Comparison of ENCODE assay signal across 26 cellular contexts in the genomic region with DNA sequence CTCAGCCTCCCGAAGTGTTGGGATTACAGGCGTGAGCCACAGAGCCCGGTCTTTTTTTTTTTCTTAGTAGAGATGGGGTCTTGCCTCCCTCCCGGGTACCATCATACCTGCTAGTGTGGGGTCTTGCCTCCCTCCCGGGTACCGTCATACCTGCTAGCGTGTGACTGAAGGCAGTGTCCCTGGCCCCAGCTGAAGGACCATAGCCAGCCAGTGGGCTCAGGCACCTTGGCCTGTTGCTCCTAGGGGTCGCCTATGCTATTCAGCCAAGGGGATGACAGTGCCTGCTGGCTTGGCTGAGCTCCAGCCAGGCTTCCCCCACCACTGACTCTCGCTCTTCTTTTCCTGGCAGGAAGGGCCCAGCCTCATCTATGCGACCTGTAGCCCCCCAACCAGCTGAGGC.
"Had no signal": no experiment of that assay in that cellular context is flagged by ENCODE, and none has a peak within 500 bp of the region (broad histone marks: within the 10 kb centered on the region; RNA-seq: fewer than 3 reads in every experiment).

No MANE protein-coding gene starts in this region.

- H3K27ac ChIP-seq: hepatocyte, left ventricle myocardium inferior, neural progenitor cell, ovary, right atrium auricular region, right lobe of liver, skin epidermis, stomach, testis, thyroid gland, transverse colon, upper lobe of right lung had no signal

- H2AFZ ChIP-seq: hepatocyte, neural progenitor cell had no signal

- H3K9ac ChIP-seq: neural progenitor cell had no signal

- H3K4me1 Mint-ChIP-seq: nephron progenitor cell, neural progenitor cell had no signal

- H3K36me3 Mint-ChIP-seq: naive B cell, natural killer cell had no signal

- H3K9me3 ChIP-seq: left ventricle myocardium inferior, ovary, right atrium auricular region, right lobe of liver, stomach, testis, thyroid gland, transverse colon, upper lobe of right lung had no signal

- H3K4me3 Mint-ChIP-seq: mesothelial cell of epicardium; naive B cell; natural killer cell; nephron progenitor cell; neural progenitor cell; stimulated activated naive B cell treated with anti-CD40 and anti-IgM and Interleukin-4, amounts not matched to agents 10 μg/mL and 1 μg/mL and 100 μg/mL, for 72 hours had no signal

- H3K9me3 Mint-ChIP-seq: mesothelial cell of epicardium; naive B cell; natural killer cell; nephron progenitor cell; stimulated activated naive B cell treated with anti-CD40 and anti-IgM and Interleukin-4, amounts not matched to agents 10 μg/mL and 1 μg/mL and 100 μg/mL, for 72 hours had no signal

- DNase-seq: left ventricle myocardium inferior; mesendoderm; naive B cell; natural killer cell; nephron progenitor cell; ovary; right lobe of liver; stimulated activated CD4-positive, alpha-beta T cell treated with anti-CD3 and anti-CD28 coated beads, Interleukin-12 subunit alpha, Interleukin-12 subunit beta, amount 100 ng/mL, for 4 hours; stimulated activated CD4-positive, alpha-beta T cell treated with anti-CD3 and anti-CD28 coated beads, Interleukin-15, amount 100 ng/mL, for 24 hours; stimulated activated CD4-positive, alpha-beta T cell treated with anti-CD3 and anti-CD28 coated beads, Interleukin-2, amount 100 ng/mL, for 24 hours; stimulated activated CD4-positive, alpha-beta T cell treated with anti-CD3 and anti-CD28 coated beads, Interleukin-4, amount 100 ng/mL, for 1 hour; stimulated activated naive B cell treated with anti-CD40 and anti-IgM and Interleukin-4, amounts not matched to agents 10 μg/mL and 1 μg/mL and 100 μg/mL, for 72 hours; stimulated activated naive CD8-positive, alpha-beta T cell treated with anti-CD3 and anti-CD28 coated beads, Interleukin-15, Interleukin-2, amounts not matched to agents 100 U/mL and 50 U/mL, for 24 hours; stomach; testis; thyroid gland; transverse colon; upper lobe of right lung had no signal

- H3K4me3 ChIP-seq: hepatocyte, left ventricle myocardium inferior, lung, neural progenitor cell, ovary, right atrium auricular region, right lobe of liver, skin epidermis, stomach, testis, thyroid gland, transverse colon, upper lobe of right lung had no signal

- H3K36me3 ChIP-seq: left ventricle myocardium inferior, neural progenitor cell, ovary, right atrium auricular region, stomach, thyroid gland, transverse colon, upper lobe of right lung had no signal

- H3K4me1 ChIP-seq: left ventricle myocardium inferior, neural progenitor cell, right atrium auricular region, right lobe of liver, stomach, testis, thyroid gland, transverse colon, upper lobe of right lung had no signal

- H3K79me2 ChIP-seq: hepatocyte had no signal

- H3K4me2 ChIP-seq: hepatocyte, neural progenitor cell had no signal

- H3K27me3 Mint-ChIP-seq: naive B cell; progenitor cell of endocrine pancreas; stimulated activated naive B cell treated with anti-CD40 and anti-IgM and Interleukin-4, amounts not matched to agents 10 μg/mL and 1 μg/mL and 100 μg/mL, for 72 hours had no signal

- FAIRE-seq: urothelium cell line had no signal

- H3K27me3 ChIP-seq: hepatocyte, neural progenitor cell, ovary, right atrium auricular region, right lobe of liver, stomach, testis, thyroid gland, transverse colon, upper lobe of right lung had no signal

- ATAC-seq: natural killer cell; right lobe of liver; stimulated activated naive B cell treated with anti-CD40 and anti-IgM and Interleukin-4, amounts not matched to agents 10 μg/mL and 1 μg/mL and 100 μg/mL, for 72 hours; stimulated activated naive CD8-positive, alpha-beta T cell treated with anti-CD3 and anti-CD28 coated beads, Interleukin-15, Interleukin-2, amounts not matched to agents 100 U/mL and 50 U/mL, for 24 hours; upper lobe of right lung had no signal

- H3K27ac Mint-ChIP-seq: mesothelial cell of epicardium; natural killer cell; nephron progenitor cell; neural progenitor cell; progenitor cell of endocrine pancreas; stimulated activated naive B cell treated with anti-CD40 and anti-IgM and Interleukin-4, amounts not matched to agents 10 μg/mL and 1 μg/mL and 100 μg/mL, for 72 hours had no signal
